ENCODE assay signal across 7 cellular contexts in the genomic region with DNA sequence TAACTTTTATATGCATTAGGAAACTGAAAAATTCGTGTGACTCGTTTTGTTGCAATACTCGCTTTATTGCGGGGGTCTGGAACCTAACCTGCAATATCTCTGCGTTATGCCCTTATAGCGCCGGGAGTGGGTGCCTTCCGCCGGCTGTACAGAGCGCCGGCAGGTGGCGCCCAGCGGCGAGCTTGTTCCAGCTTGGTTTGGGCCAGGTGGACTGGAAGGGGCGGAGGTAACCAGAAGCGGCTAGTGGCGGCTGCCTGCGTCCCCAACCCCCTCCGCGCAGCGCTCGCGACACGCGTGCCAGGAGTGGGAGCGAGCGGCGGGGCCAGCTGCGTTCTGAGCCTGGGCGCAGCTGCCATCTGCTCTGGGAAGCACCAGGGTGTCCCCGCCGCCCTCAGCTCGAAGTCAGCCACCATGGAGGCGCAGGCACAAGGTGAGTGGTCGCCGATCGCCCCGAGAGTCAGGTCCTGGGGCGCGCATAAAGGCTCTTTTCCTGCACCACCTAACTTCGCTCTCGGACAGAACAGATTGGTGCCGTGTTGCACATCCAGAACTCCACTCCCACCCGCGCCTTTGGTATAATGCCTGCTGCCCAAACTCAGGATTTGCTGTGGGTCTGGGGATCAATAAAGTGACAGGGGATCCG. TPM values are rescaled to one million over a fixed set of nuclear protein-coding genes. Genes with fewer than 3 reads are reported as not detected.
DNase-seq lines count a peak whose midpoint lies in the region; ATAC-seq and TF ChIP-seq lines count a peak whose summit lies in the region.

A gene with protein sequence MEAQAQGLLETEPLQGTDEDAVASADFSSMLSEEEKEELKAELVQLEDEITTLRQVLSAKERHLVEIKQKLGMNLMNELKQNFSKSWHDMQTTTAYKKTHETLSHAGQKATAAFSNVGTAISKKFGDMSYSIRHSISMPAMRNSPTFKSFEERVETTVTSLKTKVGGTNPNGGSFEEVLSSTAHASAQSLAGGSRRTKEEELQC (plus strand): TSS at position 233 of the 643 bp plus-strand sequence. CDS start 179 bp downstream, at position 412.

- no peak for TF ChIP-seq POLR2A in GM18505 (IDR thresholded peaks at IDR 0.05; ENCODE audit: borderline replicate concordance, extremely low read depth, insufficient read depth, insufficient read length)

- H3K9ac ChIP-seq in smooth muscle cell (ENCODE audit: low read depth) = peak within 1 kb of the TSS; percentile 47

- no peaks in the 10 kb centered on the region for H3K79me2 ChIP-seq in smooth muscle cell (ENCODE audit: low read depth)

- H2AFZ ChIP-seq in smooth muscle cell (ENCODE audit: low read depth) = peak within 1 kb of the TSS; percentile 92

- H3K4me2 ChIP-seq in smooth muscle cell = peak within 1 kb of the TSS; percentile 96

- H3K36me3 ChIP-seq in WERI-Rb-1 (no peaks in the 10 kb centered on the region), smooth muscle cell (ENCODE audit: low read depth) (no peaks in the 10 kb centered on the region)

- H3K27me3 ChIP-seq in WERI-Rb-1 (ENCODE audit: insufficient read depth, low read depth, severe bottlenecking) (no peaks in the 10 kb centered on the region), smooth muscle cell (ENCODE audit: low read depth) (peaks cover 4% of the 10 kb centered on the region)

- DNase-seq in NCI-H2029 treated with DMSO at 0.1 percent for 48 hours (lab: John Stamatoyannopoulos, UW) (peak; percentile 94), WERI-Rb-1 (peak; percentile 19), inferior parietal cortex (ENCODE audit: extremely low spot score) (peak; percentile 74), smooth muscle cell (lab: John Stamatoyannopoulos, UW; ENCODE audit: unreplicated experiment) (no peak)
- peak; percentile 27 for DNase-seq in central memory CD4-positive, alpha-beta T cell

- no peaks in the 10 kb centered on the region for H3F3A ChIP-seq in smooth muscle cell (ENCODE audit: low read depth)

- H3K4me3 ChIP-seq in WERI-Rb-1 (ENCODE audit: low read depth, low read length) (no peak within 1 kb of the TSS), smooth muscle cell (peak within 1 kb of the TSS; percentile 67)

- H3K27ac ChIP-seq in WERI-Rb-1 = no peak within 1 kb of the TSS
- peak within 1 kb of the TSS; percentile 43 for H3K27ac ChIP-seq in smooth muscle cell (ENCODE audit: low read depth)

- under 1% methylated on average over 40 of the region's 46 CpGs for WGBS in smooth muscle cell (ENCODE audit: low lambda C conversion rate)

- H3K9me3 ChIP-seq in WERI-Rb-1 (ENCODE audit: severe bottlenecking) (no peaks in the 10 kb centered on the region), smooth muscle cell (replicated peaks; ENCODE audit: low read depth) (no peaks in the 10 kb centered on the region)

- no peaks in the 10 kb centered on the region for H3K4me1 ChIP-seq in smooth muscle cell (ENCODE audit: low read depth)

- H4K20me1 ChIP-seq in smooth muscle cell (ENCODE audit: low read depth) = no peaks in the 10 kb centered on the region

- ATAC-seq in GM18505 (IDR thresholded peaks at IDR 0.05; ENCODE audit: unreplicated experiment) (peak; percentile 97), HG02938 (IDR thresholded peaks at IDR 0.05; ENCODE audit: unreplicated experiment) (peak; percentile 90)

- TF ChIP-seq CTCF in WERI-Rb-1 (IDR thresholded peaks at IDR 0.05; ENCODE audit: low read depth, low read length) (peak; percentile 55; the same call in 1 of the 2 replicates), smooth muscle cell (IDR thresholded peaks at IDR 0.05; ENCODE audit: borderline replicate concordance, insufficient read depth, poor library complexity, severe bottlenecking) (peak; percentile 78)

RNA-seq across cellular contexts. Expression of the gene that starts here (rescaled TPM):
- 44.5 and 65.8 TPM in 2 replicates for total RNA-seq in smooth muscle cell
- polyA plus RNA-seq in smooth muscle cell = 15.3 and 38.5 TPM in 2 replicates
